ENCODE assay signal across 8 cellular contexts in genomic region chr3:172666873-172667694, GRCh38. TPM values are rescaled to one million over a fixed set of nuclear protein-coding genes. Genes with fewer than 3 reads are reported as not detected.
DNase-seq lines count a peak whose midpoint lies in the region; FAIRE-seq and TF ChIP-seq lines count a peak whose summit lies in the region.

No MANE protein-coding gene starts in this region.

- no peak overlapping the region for H3K4me2 ChIP-seq in Karpas-422 (ENCODE audit: low read depth, low read length, poor library complexity, severe bottlenecking)
- H3K4me2 ChIP-seq in neuronal stem cell (ENCODE audit: insufficient read depth, low read length, poor library complexity, severe bottlenecking): no peak overlapping the region

- H3K36me3 ChIP-seq in Karpas-422 (ENCODE audit: insufficient read depth, low read length) (no peaks in the 10 kb centered on the region), neuronal stem cell (replicated peaks in 1 of 2; ENCODE audit: control insufficient read depth in 2 of 2, insufficient read depth in 2 of 2, low read length in 2 of 2) (no peaks in the 10 kb centered on the region), suprapubic skin (no peaks in the 10 kb centered on the region)

- H3K4me1 ChIP-seq in Karpas-422 (ENCODE audit: low read length): peaks cover 14% of the 10 kb centered on the region
- no peaks in the 10 kb centered on the region for H3K4me1 ChIP-seq in neuronal stem cell (ENCODE audit: control insufficient read depth in 2 of 2, insufficient read depth in 1 of 2, low read depth in 1 of 2, low read length in 2 of 2)
- H3K4me1 ChIP-seq in suprapubic skin: peaks cover 10% of the 10 kb centered on the region

- peak; percentile 80 for FAIRE-seq in RCC 7860 (lab: Jason Lieb, UNC)

- H3K4ac ChIP-seq in neuronal stem cell (ENCODE audit: low read length): no peak overlapping the region

- H2AFZ ChIP-seq in Karpas-422 (ENCODE audit: low read length): no peak overlapping the region
- H2AFZ ChIP-seq in neuronal stem cell (ENCODE audit: low read length): no peak overlapping the region

- H3K79me2 ChIP-seq in Karpas-422 (ENCODE audit: low read length): no peaks in the 10 kb centered on the region

- no peak overlapping the region for H4K8ac ChIP-seq in neuronal stem cell (ENCODE audit: low read depth, low read length)

- no peak overlapping the region for H3K18ac ChIP-seq in neuronal stem cell (ENCODE audit: low read length)

- no peak overlapping the region for H2AK5ac ChIP-seq in neuronal stem cell (ENCODE audit: low read depth, low read length)

- H3K9me3 Mint-ChIP-seq in activated T-cell treated with anti-CD3 and anti-CD28 coated beads, Interleukin-2, amount 50 U/mL, for 24 hours: no peaks in the 10 kb centered on the region

- H3K4me3 ChIP-seq in Karpas-422 (ENCODE audit: low read length) (no peak overlapping the region), fibroblast of mammary gland (ENCODE audit: control insufficient read depth, low read depth, low read length) (no peak overlapping the region), neuronal stem cell (ENCODE audit: low read length in 2 of 2) (no peak overlapping the region), suprapubic skin (no peak overlapping the region)

- peaks cover 16% of the 10 kb centered on the region for H3K4me1 Mint-ChIP-seq in activated T-cell treated with anti-CD3 and anti-CD28 coated beads, Interleukin-2, amount 50 U/mL, for 24 hours (ENCODE audit: low read depth)

- no peak overlapping the region for H4K91ac ChIP-seq in neuronal stem cell (ENCODE audit: low read depth, low read length, poor library complexity)

- no peak overlapping the region for H3K14ac ChIP-seq in neuronal stem cell (ENCODE audit: low read length)

- no peak overlapping the region for H3K27ac Mint-ChIP-seq in activated T-cell treated with anti-CD3 and anti-CD28 coated beads, Interleukin-2, amount 50 U/mL, for 24 hours

- no peaks in the 10 kb centered on the region for H3K36me3 Mint-ChIP-seq in activated T-cell treated with anti-CD3 and anti-CD28 coated beads, Interleukin-2, amount 50 U/mL, for 24 hours (ENCODE audit: low read depth)

- TF ChIP-seq POLR2A in suprapubic skin (IDR thresholded peaks at IDR 0.05): no peak

- no CpG with 5 or more reads among the region's 16 CpGs for WGBS in neuronal stem cell (ENCODE audit: extremely low coverage in 2 of 2, insufficient read length in 2 of 2, insufficient replicate concordance in 1 of 2), 2 donors
- WGBS in suprapubic skin: 70% methylated on average over 16 of the region's 16 CpGs

- H3K9me2 ChIP-seq in Karpas-422 (replicated peaks; ENCODE audit: insufficient read depth, low read length): no peaks in the 10 kb centered on the region

- H3K9me3 ChIP-seq in Karpas-422 (ENCODE audit: low read length) (no peaks in the 10 kb centered on the region), neuronal stem cell (replicated peaks in 1 of 2; ENCODE audit: control insufficient read depth in 2 of 2, insufficient read depth in 1 of 2, low read depth in 1 of 2, low read length in 2 of 2) (peaks cover 3 to 5% of the 10 kb centered on the region in 2 donors), suprapubic skin (no peaks in the 10 kb centered on the region)

- no peak overlapping the region for H2BK5ac ChIP-seq in neuronal stem cell (ENCODE audit: low read length)

- no peak overlapping the region for H3K4me3 Mint-ChIP-seq in activated T-cell treated with anti-CD3 and anti-CD28 coated beads, Interleukin-2, amount 50 U/mL, for 24 hours

- H3K9ac ChIP-seq in Karpas-422 (ENCODE audit: low read length) (no peak overlapping the region), neuronal stem cell (ENCODE audit: low read depth, low read length, poor library complexity) (no peak overlapping the region)

- H4K20me1 ChIP-seq in Karpas-422 (ENCODE audit: insufficient read depth, low read depth, low read length): no peaks in the 10 kb centered on the region; the same call in 1 of the 2 replicates

- no peak overlapping the region for H2BK15ac ChIP-seq in neuronal stem cell (ENCODE audit: low read length)

- in situ Hi-C loops in G401 (cut with HindIII; ENCODE audit: low sequenced_read_pairs): no loop called here

- H3K27me3 ChIP-seq in Karpas-422 (ENCODE audit: low read length) (no peaks in the 10 kb centered on the region), neuronal stem cell (ENCODE audit: control insufficient read depth in 3 of 3, insufficient read depth in 3 of 3, low read depth in 1 of 3, low read length in 3 of 3) (no peaks in the 10 kb centered on the region), suprapubic skin (no peaks in the 10 kb centered on the region)

- H3K27ac ChIP-seq in Karpas-422 (ENCODE audit: low read length) (no peak overlapping the region), neuronal stem cell (replicated peaks; ENCODE audit: low read length) (no peak overlapping the region), suprapubic skin (no peak overlapping the region)

- H3K23ac ChIP-seq in neuronal stem cell (ENCODE audit: low read depth, low read length, poor library complexity): no peak overlapping the region

- H2BK120ac ChIP-seq in neuronal stem cell (ENCODE audit: low read depth, low read length): no peak overlapping the region

- DNase-seq in G401 (ENCODE audit: low spot score) (peak; percentile 66), GOT3 (lab: John Stamatoyannopoulos, UW) (peak; percentile 28), Karpas-422 (peak; percentile 92), RCC 7860 (ENCODE audit: low spot score) (peak; percentile 86), fibroblast of mammary gland (ENCODE audit: low read depth) (peak; percentile 79), neuronal stem cell (ENCODE audit: low spot score) (peak; percentile 75), suprapubic skin (ENCODE audit: low spot score in 2 of 2) (peak; percentile 84)
- DNase-seq in activated T-cell treated with anti-CD3 and anti-CD28 coated beads, Interleukin-2, amount 50 U/mL, for 24 hours: peak; percentile 53

- TF ChIP-seq CTCF in fibroblast of mammary gland (conservative IDR thresholded peaks at IDR 0.05; ENCODE audit: control insufficient read depth, insufficient read depth, low read depth, low read length) (peak; percentile 82), suprapubic skin (IDR thresholded peaks at IDR 0.05) (peak; percentile 68 to 96)

- TF ChIP-seq EP300 in suprapubic skin (IDR thresholded peaks at IDR 0.05): no peak

- H3K79me1 ChIP-seq in neuronal stem cell (ENCODE audit: low read depth, low read length): no peaks in the 10 kb centered on the region

- H2BK12ac ChIP-seq in neuronal stem cell (ENCODE audit: low read length): no peak overlapping the region

- H3K27me3 Mint-ChIP-seq in activated T-cell treated with anti-CD3 and anti-CD28 coated beads, Interleukin-2, amount 50 U/mL, for 24 hours: no peaks in the 10 kb centered on the region

RNA-seq across cellular contexts. Expression of gene NCEH1, which starts 43.8 kb away (rescaled TPM):
- 0.27 and 0.49 TPM in 2 replicates for total RNA-seq in G401 (2014; rRNA removed; shearing (Covaris generic))
- total RNA-seq in Karpas-422 (2014; rRNA removed; shearing (Covaris generic); ENCODE audit: low replicate concordance): 4.3 and 4.7 TPM in 2 replicates
- 2.0 TPM for polyA plus RNA-seq in neuronal stem cell (2013, experiment 1 of 2)
- 2.0 TPM for polyA plus RNA-seq in neuronal stem cell (2013, experiment 2 of 2)
- 1 to 10 TPM; 2.3 to 5.8 (median 4.2) TPM for total RNA-seq in suprapubic skin

Comparison
In these comparisons a context has a peak if more than half of its experiments do, and no peak if none do; other contexts are left out.
1. DNase-seq: peak in every context shown above with its lines; median percentile 92 in Karpas-422; 86 in RCC 7860; 84 in suprapubic skin; 79 in fibroblast of mammary gland; 75 in neuronal stem cell; 66 in G401; 53 in activated T-cell treated with anti-CD3 and anti-CD28 coated beads, Interleukin-2, amount 50 U/mL, for 24 hours; 28 in GOT3.